Comparison of ENCODE assay signal across 8 cellular contexts in genomic region chr10:114786492-114786891, GRCh38. TPM values are rescaled to one million over a fixed set of nuclear protein-coding genes. Genes with fewer than 3 reads are reported as not detected.
DNase-seq lines count a peak whose midpoint lies in the region; ATAC-seq, FAIRE-seq and TF ChIP-seq lines count a peak whose summit lies in the region.
"Not testable (repeated sequence)": the region's sequence is repeated elsewhere in the genome, so short reads cannot be mapped to it uniquely, and the experiment has no call there.

No MANE protein-coding gene starts in this region.

- peak; percentile 53 for TF ChIP-seq CTCF in DOHH2 (IDR thresholded peaks at IDR 0.05; ENCODE audit: low read depth, low read length, poor library complexity, severe bottlenecking)
- TF ChIP-seq CTCF in Panc1 (IDR thresholded peaks at IDR 0.05): peak; percentile 84
- peak; percentile 65 for TF ChIP-seq CTCF in astrocyte of the spinal cord (IDR thresholded peaks at IDR 0.05; ENCODE audit: low read depth, low read length)
- peak; percentile 78 for TF ChIP-seq CTCF in type B pancreatic cell (conservative IDR thresholded peaks at IDR 0.05)

- H3K36me3 Mint-ChIP-seq in type B pancreatic cell: not testable (repeated sequence)

- peak; percentile 57 for DNase-seq in M059J (ENCODE audit: low read depth)
- peak; percentile 53 for DNase-seq in Panc1 (ENCODE audit: low read depth, low spot score)
- peak; percentile 66 for DNase-seq in astrocyte of the spinal cord (ENCODE audit: low read depth, low spot score)
- DNase-seq in frontal cortex (ENCODE audit: low spot score in 2 of 2): peak; percentile 48 to 61
- peak; percentile 50 for DNase-seq in myocyte (ENCODE audit: low read depth)
- not testable (repeated sequence) for DNase-seq in type B pancreatic cell (ENCODE audit: extremely low spot score, unreplicated experiment)

- not testable (repeated sequence) for H3K9me2 ChIP-seq in DOHH2 (replicated peaks; ENCODE audit: control insufficient read depth, low read length)

- BruUV-seq in Panc1 (replicated peaks; lab: Mats Ljungman, UMichigan): not testable (repeated sequence)

- not testable (repeated sequence) for H4K20me1 ChIP-seq in DOHH2 (ENCODE audit: control insufficient read depth, insufficient read depth, low read depth, low read length)

- POLR2A ChIA-PET in Panc1 (lab: Charles Lee): not testable (repeated sequence)

- not testable (repeated sequence) for H3K4me1 Mint-ChIP-seq in type B pancreatic cell (ENCODE audit: unreplicated experiment)

- not testable (repeated sequence) for H3K9me3 Mint-ChIP-seq in type B pancreatic cell

- H3F3A ChIP-seq in DOHH2 (ENCODE audit: control insufficient read depth, insufficient read depth): not testable (repeated sequence)

- not testable (repeated sequence) for H3K36me3 ChIP-seq in DOHH2 (ENCODE audit: control insufficient read depth, low read length); Panc1 (ENCODE audit: control insufficient read depth, insufficient read depth, low read length)

- H3K27ac Mint-ChIP-seq in type B pancreatic cell: not testable (repeated sequence)

- CTCF ChIA-PET in Panc1 (lab: Charles Lee): interaction anchor here (0.6 to 1.0 kb wide), 3 partner anchors 19 to 482 kb away, joined by 3 read pairs; no protein-coding TSS in a partner anchor

- not testable (repeated sequence) for H3K27ac ChIP-seq in DOHH2 (ENCODE audit: low read depth, low read length)
- peak overlapping the region; percentile 91; the same call in 1 of the 2 replicates for H3K27ac ChIP-seq in Panc1 (ENCODE audit: low read length)

- H3K9me3 ChIP-seq in DOHH2 (ENCODE audit: control insufficient read depth, insufficient read depth, low read length); Panc1 (ENCODE audit: control insufficient read depth, insufficient read depth, low read depth, low read length): not testable (repeated sequence)

- in situ Hi-C loops in Panc1 (cut with HindIII; ENCODE audit: low pct_unique_long_range_greater_than_20kb, low sequenced_read_pairs); astrocyte of the spinal cord (cut with HindIII; ENCODE audit: low sequenced_read_pairs): not testable (repeated sequence)

- H3K4me2 ChIP-seq in DOHH2 (ENCODE audit: low read length): not testable (repeated sequence)

- intact Hi-C loops in Panc1 (cut with micrococcal nuclease; ENCODE audit: unreplicated experiment): loop anchor here (5.0 kb wide), 3 partner anchors 74 to 314 kb away; no protein-coding TSS in a partner anchor

- not testable (repeated sequence) for H3K27me3 ChIP-seq in DOHH2 (ENCODE audit: control insufficient read depth, low read length); Panc1 (ENCODE audit: control insufficient read depth, insufficient read depth, low read length)

- H3K27me3 Mint-ChIP-seq in type B pancreatic cell: not testable (repeated sequence)

- peak; percentile 84 for FAIRE-seq in frontal cortex (lab: Jason Lieb, UNC)

- ATAC-seq in GM21619 (IDR thresholded peaks at IDR 0.05; ENCODE audit: unreplicated experiment): peak; percentile 74
- ATAC-seq in Panc1: peak; percentile 95

- H3K4me1 ChIP-seq in DOHH2 (ENCODE audit: control insufficient read depth, low read length): not testable (repeated sequence)
- peaks cover 37% of the 10 kb centered on the region for H3K4me1 ChIP-seq in Panc1 (ENCODE audit: control insufficient read depth, insufficient read depth, low read length)

- not testable (repeated sequence) for H3K4me3 Mint-ChIP-seq in type B pancreatic cell

- not testable (repeated sequence) for H3K4me3 ChIP-seq in DOHH2 (ENCODE audit: low read length); astrocyte of the spinal cord (ENCODE audit: low read depth, low read length)
- peak overlapping the region; percentile 15 to 21; a peak in 3 of 4 replicates for H3K4me3 ChIP-seq in Panc1 (ENCODE audit: low read depth in 2 of 2, low read length in 2 of 2)

- not testable (repeated sequence) for H3K79me2 ChIP-seq in DOHH2 (ENCODE audit: control insufficient read depth, low read length)

RNA-seq across cellular contexts. Expression of gene FHIP2A, which starts 35.1 kb away (rescaled TPM):
- 14.5 and 18.3 TPM in 2 replicates for total RNA-seq in M059J (2014; rRNA removed; shearing (Covaris generic))
- total RNA-seq in Panc1 (2021; ENCODE audit: unreplicated experiment) (32.6 TPM), frontal cortex (48.5 TPM), myocyte (18.3 and 20.0 TPM in 2 replicates), type B pancreatic cell (ENCODE audit: low replicate concordance) (24.4 and 25.0 TPM in 2 replicates)
- polyA plus RNA-seq in Panc1 (2012; ENCODE audit: insufficient read length): 13.2 TPM
- polyA plus RNA-seq in myocyte (2012): 11.5 TPM
